ENCODE assay signal across 13 cellular contexts in genomic region chr2:10267551-10268465, GRCh38. TPM values are rescaled to one million over a fixed set of nuclear protein-coding genes. Genes with fewer than 3 reads are reported as not detected.
DNase-seq lines count a peak whose midpoint lies in the region; ATAC-seq and TF ChIP-seq lines count a peak whose summit lies in the region.
"Had no signal": no experiment of that assay in that cellular context is flagged by ENCODE, and none has a peak within 500 bp of the region (broad histone marks: within the 10 kb centered on the region; RNA-seq: fewer than 3 reads in every experiment).

No MANE protein-coding gene starts in this region.

- no peak overlapping the region for H4K8ac ChIP-seq in mesendoderm (ENCODE audit: low read depth, low read length)

- no peak overlapping the region for H2BK120ac ChIP-seq in mesendoderm (ENCODE audit: low read depth, low read length)

- no peak overlapping the region for H2AK5ac ChIP-seq in mesendoderm (ENCODE audit: low read length)

- H3K27ac ChIP-seq in duodenal mucosa (ENCODE audit: low read depth, low read length) (peak overlapping the region; percentile 17), mesendoderm (ENCODE audit: low read depth, low read length) (no peak overlapping the region), upper lobe of right lung (no peak overlapping the region)
- H3K27ac ChIP-seq: SJSA1, VCaP had no signal

- H3K4ac ChIP-seq in mesendoderm (ENCODE audit: low read depth, low read length) = no peak overlapping the region

- DNase-seq in NCI-H82 (lab: John Stamatoyannopoulos, UW) (peak; percentile 33), NCI-H82 treated with DMSO at 0.1 percent for 48 hours (lab: John Stamatoyannopoulos, UW; ENCODE audit: unreplicated experiment) (no peak), mesendoderm (peak; percentile 54), upper lobe of right lung (peak; percentile 72), AML-193 (lab: John Stamatoyannopoulos, UW) (no peak), NCI-H1436 treated with DMSO at 0.1 percent for 48 hours (lab: John Stamatoyannopoulos, UW) (no peak)
- DNase-seq: ACHN; activated CD8-positive, alpha-beta memory T cell treated with anti-CD3 and anti-CD28 coated beads, Interleukin-2, amount 50 U/mL, for 48 hours; NCI-H526 treated with DMSO at 0.1 percent for 48 hours had no signal

- H3K9me3 ChIP-seq in duodenal mucosa (ENCODE audit: control insufficient read depth in 1 of 2, low read length in 2 of 2) (no peaks in the 10 kb centered on the region), upper lobe of right lung (no peaks in the 10 kb centered on the region)
- H3K9me3 ChIP-seq: SJSA1 had no signal

- H3K79me2 ChIP-seq in mesendoderm (ENCODE audit: control insufficient read depth, insufficient read depth, low read length) = no peaks in the 10 kb centered on the region

- no peaks in the 10 kb centered on the region for H3K27me3 ChIP-seq in duodenal mucosa (ENCODE audit: control insufficient read depth in 1 of 2, insufficient read depth in 2 of 2, low read length in 2 of 2)
- no peaks in the 10 kb centered on the region for H3K27me3 ChIP-seq in mesendoderm (ENCODE audit: insufficient read depth, low read length, poor library complexity)
- H3K27me3 ChIP-seq in upper lobe of right lung = no peaks in the 10 kb centered on the region
- H3K27me3 ChIP-seq: SJSA1 had no signal

- no peak overlapping the region for H2BK5ac ChIP-seq in mesendoderm (ENCODE audit: low read length)

- intact Hi-C loops in upper lobe of right lung (cut with DNase I) = no loop called here

- ATAC-seq in upper lobe of right lung (peak; percentile 12), HG02973 (IDR thresholded peaks at IDR 0.05; ENCODE audit: unreplicated experiment) (no peak)

- no peak overlapping the region for H3K23ac ChIP-seq in mesendoderm (ENCODE audit: low read length)

- H3K56ac ChIP-seq in mesendoderm (ENCODE audit: low read length) = no peak overlapping the region

- H3K79me1 ChIP-seq in mesendoderm (ENCODE audit: low read length) = no peaks in the 10 kb centered on the region

- H3K36me3 ChIP-seq in duodenal mucosa (ENCODE audit: control insufficient read depth in 1 of 2, insufficient read depth in 2 of 2, low read length in 2 of 2) (no peaks in the 10 kb centered on the region), mesendoderm (ENCODE audit: control insufficient read depth, insufficient read depth, low read length) (no peaks in the 10 kb centered on the region), upper lobe of right lung (no peaks in the 10 kb centered on the region)
- H3K36me3 ChIP-seq: SJSA1 had no signal

- H3K4me1 ChIP-seq in duodenal mucosa (ENCODE audit: control insufficient read depth in 1 of 2, insufficient read depth in 2 of 2, low read length in 2 of 2) (peaks cover 24 to 25% of the 10 kb centered on the region in 2 donors), mesendoderm (ENCODE audit: control insufficient read depth, low read depth, low read length) (no peaks in the 10 kb centered on the region), upper lobe of right lung (peaks cover 14% of the 10 kb centered on the region)

- no peak for TF ChIP-seq CTCF in upper lobe of right lung (IDR thresholded peaks at IDR 0.05)

- no peak overlapping the region for H3K4me2 ChIP-seq in mesendoderm (ENCODE audit: low read length)

- H3K4me3 ChIP-seq in duodenal mucosa (ENCODE audit: low read depth in 1 of 2, low read length in 2 of 2) (no peak overlapping the region), mesendoderm (ENCODE audit: low read length) (no peak overlapping the region), upper lobe of right lung (no peak overlapping the region)
- H3K4me3 ChIP-seq: SJSA1 had no signal

- no peak overlapping the region for H3K18ac ChIP-seq in mesendoderm (ENCODE audit: low read length)

- H3K9ac ChIP-seq in duodenal mucosa (ENCODE audit: low read depth in 1 of 2, low read length in 2 of 2) (no peak overlapping the region), mesendoderm (ENCODE audit: low read length) (no peak overlapping the region)

- no peak overlapping the region for H2BK15ac ChIP-seq in mesendoderm (replicated peaks; ENCODE audit: low read depth)

- no peak overlapping the region for H4K5ac ChIP-seq in mesendoderm (ENCODE audit: low read length)

- no CpG with 5 or more reads among the region's 34 CpGs for WGBS in mesendoderm (ENCODE audit: extremely low coverage, insufficient coverage, low lambda C conversion rate)

RNA-seq across cellular contexts. Expression of gene HPCAL1, which starts 34.9 kb away (rescaled TPM):
- 9.2 TPM for polyA plus RNA-seq in mesendoderm (2013, experiment 1 of 2)
- 8.8 TPM for polyA plus RNA-seq in mesendoderm (2013, experiment 2 of 2)
- 160 TPM for total RNA-seq in upper lobe of right lung

Comparison
In these comparisons a context has a peak if more than half of its experiments do, and no peak if none do; other contexts are left out.
1. DNase-seq: peak in NCI-H82 (single experiment), mesendoderm (single experiment) and upper lobe of right lung (single experiment); none in NCI-H82 treated with DMSO at 0.1 percent for 48 hours (single experiment), AML-193 (0 of 2) and NCI-H1436 treated with DMSO at 0.1 percent for 48 hours (single experiment).